ENCODE assay signal across 23 cellular contexts in genomic region chr11:2472428-2473186, GRCh38. TPM values are rescaled to one million over a fixed set of nuclear protein-coding genes. Genes with fewer than 3 reads are reported as not detected.
A peak's percentile ranks its signal among the peaks of the same experiment; 100 is the strongest.
DNase-seq lines count a peak whose midpoint lies in the region; ATAC-seq and TF ChIP-seq lines count a peak whose summit lies in the region.
"Had no signal": no experiment of that assay in that cellular context is flagged by ENCODE, and none has a peak within 500 bp of the region (broad histone marks: within the 10 kb centered on the region; RNA-seq: fewer than 3 reads in every experiment).

No MANE protein-coding gene starts in this region.

- H3K36me3 Mint-ChIP-seq in activated CD4-positive, alpha-beta T cell treated with anti-CD3 and anti-CD28 coated beads for 36 hours (ENCODE audit: low read depth): peaks cover 6% of the 10 kb centered on the region

- ATAC-seq in activated CD4-positive, alpha-beta T cell treated with anti-CD3 and anti-CD28 coated beads for 36 hours: peak; percentile 30
- ATAC-seq in omental fat pad (ENCODE audit: low FRiP score) (no peak), upper lobe of right lung (no peak), HG03175 (IDR thresholded peaks at IDR 0.05; ENCODE audit: unreplicated experiment) (no peak)

- H3K27me3 ChIP-seq in upper lobe of right lung: no peaks in the 10 kb centered on the region

- no peak overlapping the region for H3K27ac ChIP-seq in upper lobe of right lung
- H3K27ac ChIP-seq: 22Rv1 had no signal

- H3K27ac Mint-ChIP-seq in activated CD4-positive, alpha-beta T cell treated with anti-CD3 and anti-CD28 coated beads for 36 hours: no peak overlapping the region

- TF ChIP-seq CTCF in omental fat pad (IDR thresholded peaks at IDR 0.05) (no peak), upper lobe of right lung (IDR thresholded peaks at IDR 0.05) (no peak)

- intact Hi-C loops in activated CD4-positive, alpha-beta T cell treated with anti-CD3 and anti-CD28 coated beads for 36 hours (cut with DNase I, micrococcal nuclease): no loop called here
- intact Hi-C loops in upper lobe of right lung (cut with DNase I): no loop called here

- H3K9me3 Mint-ChIP-seq in activated CD4-positive, alpha-beta T cell treated with anti-CD3 and anti-CD28 coated beads for 36 hours (ENCODE audit: low read depth): no peaks in the 10 kb centered on the region

- H3K9me3 ChIP-seq in upper lobe of right lung: no peaks in the 10 kb centered on the region
- H3K9me3 ChIP-seq: HAP-1 had no signal

- peaks cover 26% of the 10 kb centered on the region for H3K4me1 Mint-ChIP-seq in activated CD4-positive, alpha-beta T cell treated with anti-CD3 and anti-CD28 coated beads for 36 hours

- DNase-seq in activated CD4-positive, alpha-beta T cell treated with anti-CD3 and anti-CD28 coated beads for 36 hours: peak; percentile 6
- DNase-seq in activated CD4-positive, alpha-beta T cell treated with anti-CD3 and anti-CD28 coated beads, Interleukin-2, amount 50 U/mL, for 48 hours: no peak
- DNase-seq in activated CD8-positive, alpha-beta memory T cell treated with anti-CD3 and anti-CD28 coated beads, Interleukin-2, amount 50 U/mL, for 48 hours: peak; percentile 45
- DNase-seq in omental fat pad (ENCODE audit: low spot score) (peak; percentile 5), upper lobe of right lung (peak; percentile 40), HT-29 (ENCODE audit: low spot score) (no peak), NCI-H226 (no peak)
- DNase-seq: CD4-positive, alpha-beta memory T cell; DMS153; GDM1; MM.1S; NCI-H1105 treated with DMSO at 0.1 percent for 48 hours; NCI-H1694; NCI-H510A; NCI-H748 treated with DMSO at 0.1 percent for 48 hours; NK-92 treated with Interleukin-12 subunit alpha and Interleukin-12 subunit beta, amount 100 ng/mL, for 24 hours; OCI-M1; SHP77 had no signal

- CTCF ChIA-PET in activated CD4-positive, alpha-beta T cell treated with anti-CD3 and anti-CD28 coated beads for 36 hours (lab: Charles Lee): no interaction called here

- H3K4me3 Mint-ChIP-seq in activated CD4-positive, alpha-beta T cell treated with anti-CD3 and anti-CD28 coated beads for 36 hours: no peak overlapping the region
- H3K4me3 Mint-ChIP-seq: CD4-positive, alpha-beta memory T cell had no signal

- H3K36me3 ChIP-seq in upper lobe of right lung: no peaks in the 10 kb centered on the region
- H3K36me3 ChIP-seq: HAP-1 had no signal

- peaks cover 5% of the 10 kb centered on the region for H3K4me1 ChIP-seq in upper lobe of right lung
- H3K4me1 ChIP-seq: HAP-1 had no signal

- H3K27me3 Mint-ChIP-seq in activated CD4-positive, alpha-beta T cell treated with anti-CD3 and anti-CD28 coated beads for 36 hours: no peaks in the 10 kb centered on the region
- H3K27me3 Mint-ChIP-seq: CD4-positive, alpha-beta memory T cell had no signal

- no peak overlapping the region for H3K4me3 ChIP-seq in upper lobe of right lung
- H3K4me3 ChIP-seq: HAP-1 had no signal

- POLR2A ChIA-PET in activated CD4-positive, alpha-beta T cell treated with anti-CD3 and anti-CD28 coated beads for 36 hours (lab: Charles Lee): no interaction called here

RNA-seq across cellular contexts. Expression of gene KCNQ1, which starts 27.8 kb away (rescaled TPM):
- total RNA-seq in activated CD4-positive, alpha-beta T cell treated with anti-CD3 and anti-CD28 coated beads for 36 hours: 10 to 100 TPM in 1 of 2 experiments, 1 to 10 TPM in 1; 9.1 to 10.9 TPM
- 1 to 10 TPM; 4.5 to 5.9 (median 5.2) TPM for total RNA-seq in omental fat pad
- total RNA-seq in upper lobe of right lung: 52.9 TPM
- 9.2 and 9.9 TPM in 2 replicates for total RNA-seq in HT-29 (2014; rRNA removed; shearing (Covaris generic))
- total RNA-seq: Daoy, LHCN-M2 had no signal

RNA-seq across cellular contexts. Expression of gene TRPM5, which starts 28.3 kb away (rescaled TPM):
- under 1 TPM in 1 of 2 experiments, not detected in 1; 0.05 TPM for total RNA-seq in activated CD4-positive, alpha-beta T cell treated with anti-CD3 and anti-CD28 coated beads for 36 hours
- total RNA-seq in omental fat pad: under 1 TPM in 1 of 4 donors, not detected in 3; 0.63 TPM
- not detected for total RNA-seq in upper lobe of right lung
- 1.7 and 1.8 TPM in 2 replicates for total RNA-seq in HT-29 (2014; rRNA removed; shearing (Covaris generic))
- total RNA-seq: LHCN-M2 had no signal

Comparison
In these comparisons a context has a peak if more than half of its experiments do, and no peak if none do; other contexts are left out.
1. DNase-seq: peak in activated CD4-positive, alpha-beta T cell treated with anti-CD3 and anti-CD28 coated beads for 36 hours (single experiment), activated CD8-positive, alpha-beta memory T cell treated with anti-CD3 and anti-CD28 coated beads, Interleukin-2, amount 50 U/mL, for 48 hours (single experiment), omental fat pad (single experiment) and upper lobe of right lung (single experiment); none in activated CD4-positive, alpha-beta T cell treated with anti-CD3 and anti-CD28 coated beads, Interleukin-2, amount 50 U/mL, for 48 hours (0 of 2), HT-29 (single experiment) and NCI-H226 (single experiment).